Comparison of ENCODE assay signal across 10 cellular contexts in the genomic region with DNA sequence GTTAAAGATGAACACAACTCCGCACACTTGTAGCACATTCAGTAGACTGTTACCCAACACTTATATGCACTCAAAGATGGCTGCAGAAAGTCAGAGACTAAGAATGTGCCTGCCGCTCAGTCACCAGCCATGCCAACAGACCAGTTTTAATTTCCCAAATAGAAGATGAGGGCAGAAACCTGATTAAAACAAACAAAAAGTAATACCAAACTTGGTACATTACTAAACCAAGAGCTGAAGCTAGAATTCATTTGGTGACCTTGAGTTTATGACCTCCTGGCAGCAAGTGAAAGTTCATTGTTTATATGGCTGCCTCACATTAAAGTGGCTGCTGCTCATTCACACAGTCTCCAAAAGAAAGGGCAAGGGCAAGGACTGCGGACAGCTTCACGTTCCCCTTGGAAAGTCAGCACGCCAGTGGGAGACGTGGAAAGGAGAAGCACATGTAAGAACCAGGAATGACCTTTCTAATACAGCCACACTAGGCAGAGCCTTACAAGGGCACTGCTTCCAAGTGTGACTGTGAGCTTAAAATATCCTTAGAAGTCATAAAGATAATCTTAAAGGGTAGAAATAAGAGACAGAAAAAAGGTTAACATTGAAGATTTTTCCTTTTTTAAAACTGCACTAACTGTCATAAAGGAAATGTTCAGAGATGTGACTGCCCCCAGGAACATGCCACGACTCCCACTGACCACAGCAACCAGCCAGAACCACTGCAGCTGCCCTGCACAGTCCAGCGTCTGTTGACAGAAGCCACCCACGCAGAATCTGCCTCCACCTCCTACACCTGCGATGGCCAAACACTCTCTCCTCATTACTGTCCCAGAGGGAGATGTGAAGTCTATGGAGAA.
DNase-seq lines count a peak whose midpoint lies in the region; ATAC-seq and TF ChIP-seq lines count a peak whose summit lies in the region.
"Had no signal": no experiment of that assay in that cellular context is flagged by ENCODE, and none has a peak within 500 bp of the region (broad histone marks: within the 10 kb centered on the region; RNA-seq: fewer than 3 reads in every experiment).

No MANE protein-coding gene starts in this region.

- peak overlapping the region; percentile 71 for H3K9ac ChIP-seq in muscle layer of colon (ENCODE audit: low read length)

- H3K27ac Mint-ChIP-seq in activated CD4-positive, alpha-beta T cell treated with anti-CD3 and anti-CD28 coated beads, Interleukin-2, amount 10 ng/mL, durations not matched to agents 24 days and 14 days: peak overlapping the region; percentile 71
- no peak overlapping the region for H3K27ac Mint-ChIP-seq in Caco-2 (ENCODE audit: unreplicated experiment)

- intact Hi-C loops in activated CD4-positive, alpha-beta T cell treated with anti-CD3 and anti-CD28 coated beads, Interleukin-2, amount 10 ng/mL, durations not matched to agents 24 days and 14 days (cut with micrococcal nuclease): loop anchor here (2.0 kb wide), 1 partner anchor 15 kb away; no protein-coding TSS in a partner anchor
- intact Hi-C loops in esophagus squamous epithelium (cut with DNase I): no loop called here
- intact Hi-C loops in thyroid gland (cut with DNase I): no loop called here
- intact Hi-C loops in Caco-2 (cut with micrococcal nuclease; ENCODE audit: unreplicated experiment): no loop called here

- BruUV-seq in Caco-2 (replicated peaks; lab: Mats Ljungman, UMichigan): no TSS peak

- ATAC-seq in HG02759 (IDR thresholded peaks at IDR 0.05; ENCODE audit: unreplicated experiment): no peak

- H3K27me3 Mint-ChIP-seq in activated CD4-positive, alpha-beta T cell treated with anti-CD3 and anti-CD28 coated beads, Interleukin-2, amount 10 ng/mL, durations not matched to agents 24 days and 14 days: no peaks in the 10 kb centered on the region
- H3K27me3 Mint-ChIP-seq in Caco-2 (ENCODE audit: insufficient read depth, unreplicated experiment): no peaks in the 10 kb centered on the region

- TF ChIP-seq POLR2A in esophagus squamous epithelium (IDR thresholded peaks at IDR 0.05): no peak
- peak in 1 of 2 donors; percentile 38 for TF ChIP-seq POLR2A in thyroid gland (IDR thresholded peaks at IDR 0.05)

- peaks cover 0 to 42% (median 3%) of the 10 kb centered on the region in 3 donors for H3K36me3 ChIP-seq in esophagus squamous epithelium
- H3K36me3 ChIP-seq in muscle layer of colon (ENCODE audit: insufficient read depth, low read length): peaks cover 2% of the 10 kb centered on the region
- H3K36me3 ChIP-seq in thyroid gland: no peaks in the 10 kb centered on the region
- peaks cover 2% of the 10 kb centered on the region; the same call in 1 of the 2 replicates for H3K36me3 ChIP-seq in Caco-2 (ENCODE audit: control insufficient read depth, insufficient read depth, low read length)

- POLR2A ChIA-PET in Caco-2 (lab: Charles Lee): no interaction called here

- H3K27ac ChIP-seq in esophagus squamous epithelium: peak overlapping the region; percentile 3 to 71 (median 65)
- H3K27ac ChIP-seq in muscle layer of colon (ENCODE audit: low read depth, low read length): peak overlapping the region; percentile 59
- peak overlapping the region; percentile 81 to 89 (median 85) for H3K27ac ChIP-seq in thyroid gland

- no peak overlapping the region for H3K4me3 Mint-ChIP-seq in activated CD4-positive, alpha-beta T cell treated with anti-CD3 and anti-CD28 coated beads, Interleukin-2, amount 10 ng/mL, durations not matched to agents 24 days and 14 days
- no peak overlapping the region for H3K4me3 Mint-ChIP-seq in Caco-2 (ENCODE audit: unreplicated experiment)

- DNase-seq in activated CD4-positive, alpha-beta T cell treated with anti-CD3 and anti-CD28 coated beads, Interleukin-2, amount 10 ng/mL, durations not matched to agents 24 days and 14 days: no peak
- no peak for DNase-seq in activated CD4-positive, alpha-beta T cell treated with anti-CD3 and anti-CD28 coated beads for 4 hours
- DNase-seq in esophagus squamous epithelium (lab: John Stamatoyannopoulos, UW) (no peak), thyroid gland (peak; percentile 75 to 82), NCI-H748 (lab: John Stamatoyannopoulos, UW; ENCODE audit: unreplicated experiment) (no peak), Caco-2 (no peak)
- DNase-seq: ACHN; activated naive CD4-positive, alpha-beta T cell had no signal

- CTCF ChIA-PET in Caco-2 (lab: Charles Lee): no interaction called here

- peaks cover 45% of the 10 kb centered on the region for H3K36me3 Mint-ChIP-seq in activated CD4-positive, alpha-beta T cell treated with anti-CD3 and anti-CD28 coated beads, Interleukin-2, amount 10 ng/mL, durations not matched to agents 24 days and 14 days (ENCODE audit: low read depth)
- peaks cover 92% of the 10 kb centered on the region for H3K36me3 Mint-ChIP-seq in Caco-2 (ENCODE audit: insufficient read depth, unreplicated experiment)

- no peaks in the 10 kb centered on the region for H3K27me3 ChIP-seq in esophagus squamous epithelium
- H3K27me3 ChIP-seq in muscle layer of colon (ENCODE audit: control insufficient read depth in 1 of 2, insufficient read depth in 2 of 2, low read length in 2 of 2): no peaks in the 10 kb centered on the region
- H3K27me3 ChIP-seq in thyroid gland: no peaks in the 10 kb centered on the region
- H3K27me3 ChIP-seq in Caco-2 (replicated peaks; ENCODE audit: control insufficient read depth, insufficient read depth, low read length): no peaks in the 10 kb centered on the region

- peak overlapping the region in 1 of 4 donors; percentile 26 for H3K4me3 ChIP-seq in esophagus squamous epithelium
- H3K4me3 ChIP-seq in muscle layer of colon (ENCODE audit: low read depth in 1 of 2, low read length in 2 of 2): peak overlapping the region in 1 of 2 donors; percentile 28
- no peak overlapping the region for H3K4me3 ChIP-seq in thyroid gland (replicated peaks in 1 of 3)
- no peak overlapping the region for H3K4me3 ChIP-seq in Caco-2 (ENCODE audit: low read depth, low read length)

- WGBS in esophagus squamous epithelium, 2 donors: 56 to 71% methylated on average over 10 of the region's 10 CpGs
- WGBS in thyroid gland, 2 donors: 34 to 43% methylated on average over 10 of the region's 10 CpGs

- peaks cover 26 to 95% (median 49%) of the 10 kb centered on the region in 3 donors for H3K4me1 ChIP-seq in esophagus squamous epithelium
- H3K4me1 ChIP-seq in muscle layer of colon (ENCODE audit: insufficient read depth, low read length): peaks cover 68% of the 10 kb centered on the region
- H3K4me1 ChIP-seq in thyroid gland: peaks cover 46 to 70% of the 10 kb centered on the region in 2 donors
- H3K4me1 ChIP-seq in Caco-2: peaks cover 12% of the 10 kb centered on the region

- H3K9me3 Mint-ChIP-seq in activated CD4-positive, alpha-beta T cell treated with anti-CD3 and anti-CD28 coated beads, Interleukin-2, amount 10 ng/mL, durations not matched to agents 24 days and 14 days: no peaks in the 10 kb centered on the region
- no peaks in the 10 kb centered on the region for H3K9me3 Mint-ChIP-seq in Caco-2 (ENCODE audit: unreplicated experiment)

- H3K9me3 ChIP-seq in esophagus squamous epithelium: no peaks in the 10 kb centered on the region
- H3K9me3 ChIP-seq in muscle layer of colon (ENCODE audit: low read length): no peaks in the 10 kb centered on the region
- no peaks in the 10 kb centered on the region for H3K9me3 ChIP-seq in thyroid gland
- no peaks in the 10 kb centered on the region for H3K9me3 ChIP-seq in Caco-2

- TF ChIP-seq CTCF in esophagus squamous epithelium (IDR thresholded peaks at IDR 0.05): no peak
- TF ChIP-seq CTCF in thyroid gland (IDR thresholded peaks at IDR 0.05): peak in 1 of 6 experiments; percentile 2
- TF ChIP-seq CTCF in Caco-2 (IDR thresholded peaks at IDR 0.05; ENCODE audit: insufficient read depth in 1 of 2, low read depth in 1 of 2, low read length in 1 of 2, severe bottlenecking in 1 of 2, unreplicated experiment in 1 of 2): no peak

- peaks cover 53% of the 10 kb centered on the region for H3K4me1 Mint-ChIP-seq in activated CD4-positive, alpha-beta T cell treated with anti-CD3 and anti-CD28 coated beads, Interleukin-2, amount 10 ng/mL, durations not matched to agents 24 days and 14 days
- peaks cover 45% of the 10 kb centered on the region for H3K4me1 Mint-ChIP-seq in Caco-2 (ENCODE audit: low read depth, unreplicated experiment)

Comparison
In these comparisons a context has a peak if more than half of its experiments do, and no peak if none do; other contexts are left out.
1. DNase-seq: peak in thyroid gland (2 of 2); none in activated CD4-positive, alpha-beta T cell treated with anti-CD3 and anti-CD28 coated beads, Interleukin-2, amount 10 ng/mL, durations not matched to agents 24 days and 14 days (single experiment), activated CD4-positive, alpha-beta T cell treated with anti-CD3 and anti-CD28 coated beads for 4 hours (0 of 2), esophagus squamous epithelium (single experiment), NCI-H748 (single experiment) and Caco-2 (0 of 2).
2. Peak in every context shown above with its lines, with median percentiles within 50 percentile points of each other: H3K27ac ChIP-seq.